In the genomic region with DNA sequence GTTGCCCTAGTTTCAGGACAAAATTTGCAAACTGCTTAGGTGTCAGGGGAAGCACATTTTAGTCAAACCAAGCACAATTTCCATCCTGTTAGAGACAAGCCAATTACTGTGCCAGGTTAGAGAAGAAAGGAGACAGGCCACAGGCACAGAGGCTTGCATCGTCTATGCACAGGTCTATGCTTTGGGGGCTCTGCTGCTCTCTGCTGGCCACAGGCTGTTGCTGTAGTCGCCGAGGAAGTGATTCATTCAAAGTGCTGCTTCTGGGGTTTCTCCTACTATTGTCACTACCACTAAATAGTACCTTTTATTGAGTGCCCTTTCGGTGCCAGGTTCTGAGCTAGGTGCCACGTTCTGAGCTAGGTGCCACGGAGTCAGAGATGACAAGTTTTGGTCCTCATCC, we compare ENCODE assay signal across 8 cellular contexts. TPM values are rescaled to one million over a fixed set of nuclear protein-coding genes. Genes with fewer than 3 reads are reported as not detected.
DNase-seq lines count a peak whose midpoint lies in the region; ATAC-seq and TF ChIP-seq lines count a peak whose summit lies in the region.

No MANE protein-coding gene starts in this region.

- no peaks in the 10 kb centered on the region for H3K9me3 ChIP-seq in CD8-positive, alpha-beta T cell (ENCODE audit: low read length)

- POLR2A ChIA-PET in CD8-positive, alpha-beta T cell (lab: Charles Lee), result interaction anchor here (1.0 kb wide), 1 partner anchor 11 kb away, joined by 3 read pairs; no protein-coding TSS in a partner anchor

- CTCF ChIA-PET in CD8-positive, alpha-beta T cell (lab: Charles Lee), result interaction anchor here (0.6 to 5.4 kb wide), 16 partner anchors 8 to 565 kb away, joined by 3 to 44 read pairs (median 4); no protein-coding TSS in a partner anchor

- peaks cover 7% of the 10 kb centered on the region for H3K4me1 Mint-ChIP-seq in CD8-positive, alpha-beta T cell (ENCODE audit: low read depth)
- no peaks in the 10 kb centered on the region for H3K4me1 Mint-ChIP-seq in nephron
- H3K4me1 Mint-ChIP-seq in stimulated activated naive CD8-positive, alpha-beta T cell treated with anti-CD3 and anti-CD28 coated beads, Interleukin-15, amount 100 ng/mL, for 72 hours, result peaks cover 27% of the 10 kb centered on the region

- H3K9me3 Mint-ChIP-seq in CD8-positive, alpha-beta T cell, result no peaks in the 10 kb centered on the region
- H3K9me3 Mint-ChIP-seq in nephron, result no peaks in the 10 kb centered on the region
- H3K9me3 Mint-ChIP-seq in stimulated activated naive CD8-positive, alpha-beta T cell treated with anti-CD3 and anti-CD28 coated beads, Interleukin-15, amount 100 ng/mL, for 72 hours, result no peaks in the 10 kb centered on the region

- no peak overlapping the region for H3K4me3 Mint-ChIP-seq in CD8-positive, alpha-beta T cell
- H3K4me3 Mint-ChIP-seq in nephron, result no peak overlapping the region
- H3K4me3 Mint-ChIP-seq in stimulated activated naive CD8-positive, alpha-beta T cell treated with anti-CD3 and anti-CD28 coated beads, Interleukin-15, amount 100 ng/mL, for 72 hours, result peak overlapping the region in 1 of 2 donors; percentile 21

- ATAC-seq in CD8-positive, alpha-beta T cell, result peak; percentile 99
- ATAC-seq in GM19328 (IDR thresholded peaks at IDR 0.05; ENCODE audit: unreplicated experiment), result peak; percentile 95
- peak; percentile 80 for ATAC-seq in HG03439 (IDR thresholded peaks at IDR 0.05; ENCODE audit: unreplicated experiment)
- ATAC-seq in stimulated activated naive CD8-positive, alpha-beta T cell treated with anti-CD3 and anti-CD28 coated beads, Interleukin-15, amount 100 ng/mL, for 72 hours, result peak; percentile 99

- no peak overlapping the region for H3K27ac ChIP-seq in CD8-positive, alpha-beta T cell (ENCODE audit: low read depth, low read length)

- H3K36me3 Mint-ChIP-seq in CD8-positive, alpha-beta T cell, result no peaks in the 10 kb centered on the region
- no peaks in the 10 kb centered on the region for H3K36me3 Mint-ChIP-seq in nephron (ENCODE audit: low read depth)

- no peaks in the 10 kb centered on the region for H3K36me3 ChIP-seq in CD8-positive, alpha-beta T cell (ENCODE audit: insufficient read depth, low read length)

- peak overlapping the region; percentile 46 for H3K27ac Mint-ChIP-seq in CD8-positive, alpha-beta T cell
- no peak overlapping the region for H3K27ac Mint-ChIP-seq in nephron
- peak overlapping the region in 1 of 2 donors; percentile 71 for H3K27ac Mint-ChIP-seq in stimulated activated naive CD8-positive, alpha-beta T cell treated with anti-CD3 and anti-CD28 coated beads, Interleukin-15, amount 100 ng/mL, for 72 hours

- TF ChIP-seq CTCF in CD8-positive, alpha-beta T cell (IDR thresholded peaks at IDR 0.05), result peak; percentile 55
- peak; percentile 48 to 49 (median 48) for TF ChIP-seq CTCF in nephron (IDR thresholded peaks at IDR 0.05; ENCODE audit: unreplicated experiment in 3 of 3)

- no peak for TF ChIP-seq POLR2A in erythroblast (IDR thresholded peaks at IDR 0.05; ENCODE audit: low read length)

- intact Hi-C loops in CD8-positive, alpha-beta T cell (cut with DNase I, micrococcal nuclease), result loop anchor here (1.0 to 10.0 kb wide), 5 partner anchors 80 to 347 kb away; a partner anchor contains a TSS

- no peak overlapping the region for H3K4me3 ChIP-seq in CD8-positive, alpha-beta T cell (ENCODE audit: low read depth, low read length)

- peak; percentile 30 to 73 (median 60) for DNase-seq in CD8-positive, alpha-beta T cell
- DNase-seq in NOMO-1 treated with DMSO at 0.1 percent for 48 hours (lab: John Stamatoyannopoulos, UW; ENCODE audit: unreplicated experiment) (peak; percentile 45), activated T-cell treated with anti-CD3 and anti-CD28 coated beads for 1 hour (ENCODE audit: low read depth) (peak; percentile 43), erythroblast (lab: John Stamatoyannopoulos, UW) (peak; percentile 12 to 29)
- DNase-seq in stimulated activated naive CD8-positive, alpha-beta T cell treated with anti-CD3 and anti-CD28 coated beads, Interleukin-15, amount 100 ng/mL, for 72 hours, result peak; percentile 45 to 71

- no peaks in the 10 kb centered on the region for H3K27me3 Mint-ChIP-seq in CD8-positive, alpha-beta T cell (ENCODE audit: low read depth)
- H3K27me3 Mint-ChIP-seq in nephron (ENCODE audit: low read depth), result no peaks in the 10 kb centered on the region
- no peaks in the 10 kb centered on the region for H3K27me3 Mint-ChIP-seq in stimulated activated naive CD8-positive, alpha-beta T cell treated with anti-CD3 and anti-CD28 coated beads, Interleukin-15, amount 100 ng/mL, for 72 hours

- peaks cover 3% of the 10 kb centered on the region for H3K4me1 ChIP-seq in CD8-positive, alpha-beta T cell (ENCODE audit: insufficient read depth, low read length)

- H3K27me3 ChIP-seq in CD8-positive, alpha-beta T cell (ENCODE audit: insufficient read depth, low read length), result no peaks in the 10 kb centered on the region

RNA-seq across cellular contexts. Expression of a gene that starts 45.5 kb away (rescaled TPM):
- not detected for total RNA-seq in CD8-positive, alpha-beta T cell
